In the genomic region with DNA sequence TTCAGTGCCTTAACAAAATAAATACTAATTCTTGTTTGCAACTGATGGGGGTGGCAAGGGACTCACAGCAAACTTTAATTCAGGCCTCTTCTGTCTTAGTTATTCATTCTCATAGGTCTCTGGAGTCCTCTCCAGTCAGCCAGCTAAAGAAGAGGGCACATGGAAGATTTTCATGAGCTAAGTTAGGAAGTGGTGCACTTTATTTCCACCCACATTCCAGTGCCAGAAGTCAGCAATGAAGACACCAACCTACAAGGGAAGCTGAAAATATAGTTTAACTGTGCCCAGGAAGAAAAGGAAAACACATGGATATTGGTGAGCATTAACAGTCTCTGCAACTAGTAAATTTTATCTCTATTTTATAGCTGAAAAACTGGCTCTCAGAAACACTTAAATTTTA, we compare ENCODE assay signal across 22 cellular contexts.
DNase-seq lines count a peak whose midpoint lies in the region; ATAC-seq lines count a peak whose summit lies in the region.
"Had no signal": no experiment of that assay in that cellular context is flagged by ENCODE, and none has a peak within 500 bp of the region (broad histone marks: within the 10 kb centered on the region; RNA-seq: fewer than 3 reads in every experiment).

No MANE protein-coding gene starts in this region.

- no peak for ATAC-seq in GM18873 (IDR thresholded peaks at IDR 0.05; ENCODE audit: low FRiP score, unreplicated experiment)
- ATAC-seq: HCT116 had no signal

- DNase-seq in EH (ENCODE audit: low read depth) = peak; percentile 6
- peak; percentile 10 for DNase-seq in NCI-H226
- peak; percentile 5 for DNase-seq in fibroblast of peridontal ligament (ENCODE audit: extremely low read depth)
- peak; percentile 4 for DNase-seq in skeletal muscle cell (ENCODE audit: low read depth)
- DNase-seq in MV-4-11 (lab: John Stamatoyannopoulos, UW) = no peak
- DNase-seq in NCI-H526 (lab: John Stamatoyannopoulos, UW) = no peak
- DNase-seq: BE2C; COR-L47; DMS79; GOT3; Kasumi-1; MM.1S; NCI-H1092; NCI-H1436 treated with DMSO at 0.1 percent for 48 hours; NCI-H1930; NCI-H510A; NCI-H748 treated with DMSO at 0.1 percent for 48 hours; NK-92 treated with Interleukin-12 subunit alpha and Interleukin-12 subunit beta, amount 100 ng/mL, for 24 hours; SIG-M5; SK-N-SH had no signal

- no peak overlapping the region for H3K4me3 ChIP-seq in skeletal muscle cell (ENCODE audit: low read depth, low read length)

Comparison
In these comparisons a context has a peak if more than half of its experiments do, and no peak if none do; other contexts are left out.
1. DNase-seq: peak in EH (single experiment), NCI-H226 (single experiment), fibroblast of peridontal ligament (single experiment) and skeletal muscle cell (single experiment); none in MV-4-11 (single experiment) and NCI-H526 (0 of 2).